In the genomic region with DNA sequence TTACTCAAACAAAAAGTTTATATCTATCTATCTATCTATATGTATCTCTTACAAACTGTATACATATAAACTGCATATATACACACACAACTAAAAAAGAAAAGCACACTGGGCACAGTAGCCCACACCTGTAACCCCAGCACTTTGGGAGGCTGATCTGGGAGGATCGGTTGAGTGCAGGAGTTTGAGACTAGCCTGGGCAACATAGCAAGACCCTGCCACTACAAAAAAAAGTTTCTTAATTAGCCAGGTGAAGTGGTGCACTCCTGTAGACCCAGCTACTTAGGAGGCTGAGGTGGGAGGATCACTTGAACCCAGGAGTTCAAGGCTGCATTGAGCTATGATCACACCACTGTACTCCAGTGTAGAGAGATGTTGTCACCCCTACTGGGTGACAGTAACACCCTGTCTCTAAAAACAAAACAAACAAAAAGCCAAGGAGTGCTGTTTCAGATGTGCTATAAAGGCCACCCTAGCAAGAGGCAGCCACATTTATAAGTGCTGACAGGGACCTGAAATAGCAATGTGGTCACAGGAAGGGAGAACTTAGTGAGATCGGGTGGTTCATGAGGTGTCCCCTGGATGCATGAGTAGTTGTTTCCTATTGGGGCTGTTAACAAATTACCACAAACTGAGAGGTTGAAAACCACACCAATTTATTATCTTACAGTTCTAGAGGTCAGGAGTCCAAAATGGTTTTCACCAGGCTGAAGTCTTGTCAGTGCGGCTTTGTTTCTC, we compare ENCODE assay signal across 1 cellular context.
A peak's percentile ranks its signal among the peaks of the same experiment; 100 is the strongest.
TF ChIP-seq lines count a peak whose summit lies in the region.

No MANE protein-coding gene starts in this region.

TF ChIP-seq in HEK293, 187 proteins besides CTCF, POLR2A, EP300 and RAD21 (continued from another document):
- TF ChIP-seq ZNF114 (tag by site-specific recombination; IDR thresholded peaks at IDR 0.05) (no peak), ZNF239 (tag by site-specific recombination; IDR thresholded peaks at IDR 0.05) (no peak), ZNF843 (tag by site-specific recombination; IDR thresholded peaks at IDR 0.05) (no peak), ZNF274 (IDR thresholded peaks at IDR 0.05; ENCODE audit: low read length) (no peak), ZNF274 (tag by site-specific recombination; IDR thresholded peaks at IDR 0.05; ENCODE audit: borderline replicate concordance) (no peak), ZNF248 (tag by site-specific recombination; IDR thresholded peaks at IDR 0.05) (no peak), SCRT2 (tag by site-specific recombination; IDR thresholded peaks at IDR 0.05) (peak; percentile 36; the same call in 1 of the 2 replicates), ZNF514 (tag by site-specific recombination; IDR thresholded peaks at IDR 0.05) (no peak), KLF8 (tag by site-specific recombination; IDR thresholded peaks at IDR 0.05) (no peak), ZNF585B (tag by site-specific recombination; IDR thresholded peaks at IDR 0.05) (peak; percentile 61), ZNF302 (tag by site-specific recombination; IDR thresholded peaks at IDR 0.05; ENCODE audit: low read depth) (no peak), ZFP37 (tag by site-specific recombination; IDR thresholded peaks at IDR 0.05) (no peak), ZNF660 (tag by site-specific recombination; IDR thresholded peaks at IDR 0.05) (no peak), OVOL3 (tag by site-specific recombination; IDR thresholded peaks at IDR 0.05) (no peak), ZNF621 (tag by site-specific recombination; IDR thresholded peaks at IDR 0.05) (no peak), ZNF571 (tag by site-specific recombination; IDR thresholded peaks at IDR 0.05) (no peak)
- TF ChIP-seq, protein P1, sequence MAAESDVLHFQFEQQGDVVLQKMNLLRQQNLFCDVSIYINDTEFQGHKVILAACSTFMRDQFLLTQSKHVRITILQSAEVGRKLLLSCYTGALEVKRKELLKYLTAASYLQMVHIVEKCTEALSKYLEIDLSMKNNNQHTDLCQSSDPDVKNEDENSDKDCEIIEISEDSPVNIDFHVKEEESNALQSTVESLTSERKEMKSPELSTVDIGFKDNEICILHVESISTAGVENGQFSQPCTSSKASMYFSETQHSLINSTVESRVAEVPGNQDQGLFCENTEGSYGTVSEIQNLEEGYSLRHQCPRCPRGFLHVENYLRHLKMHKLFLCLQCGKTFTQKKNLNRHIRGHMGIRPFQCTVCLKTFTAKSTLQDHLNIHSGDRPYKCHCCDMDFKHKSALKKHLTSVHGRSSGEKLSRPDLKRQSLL (tag by site-specific recombination; IDR thresholded peaks at IDR 0.05) = no peak
